18 cellular contexts compared by ENCODE assay signal in genomic region chr2:36547906-36548305, GRCh38.
"Had no signal": no experiment of that assay in that cellular context is flagged by ENCODE, and none has a peak within 500 bp of the region (broad histone marks: within the 10 kb centered on the region; RNA-seq: fewer than 3 reads in every experiment).

No MANE protein-coding gene starts in this region.

- FAIRE-seq: islet of Langerhans, small intestine had no signal

- H3K9me3 Mint-ChIP-seq: activated naive CD4-positive, alpha-beta T cell treated with anti-CD3 and anti-CD28 coated beads, Interleukin-2, amount 50 U/mL, for 72 hours; neural progenitor cell; stimulated activated naive CD8-positive, alpha-beta T cell treated with anti-CD3 and anti-CD28 coated beads, Interleukin-15, Interleukin-2, amounts not matched to agents 100 ng/mL and 50 ng/mL, for 24 hours had no signal

- H3K36me3 ChIP-seq: neural progenitor cell, prostate gland had no signal

- H2AFZ ChIP-seq: neural progenitor cell had no signal

- H3K4me3 Mint-ChIP-seq: neural progenitor cell; stimulated activated naive CD8-positive, alpha-beta T cell treated with anti-CD3 and anti-CD28 coated beads, Interleukin-15, Interleukin-2, amounts not matched to agents 100 ng/mL and 50 ng/mL, for 24 hours; T-helper 17 cell had no signal

- DNase-seq: activated CD4-positive, alpha-beta T cell treated with anti-CD3 and anti-CD28 coated beads, Interleukin-2, amount 50 U/mL, for 48 hours; activated gamma-delta T cell; adrenal gland; dermis blood vessel endothelial cell; effector memory CD4-positive, alpha-beta T cell; right cardiac atrium; small intestine; stimulated activated CD4-positive, alpha-beta T cell treated with anti-CD3 and anti-CD28 coated beads, Interleukin-15, amount 100 ng/mL, for 24 hours; stimulated activated CD4-positive, alpha-beta T cell treated with anti-CD3 and anti-CD28 coated beads, Interleukin-2, amount 100 ng/mL, for 48 hours; T-helper 17 cell; upper lobe of left lung; WERI-Rb-1 had no signal

- ATAC-seq: activated naive CD4-positive, alpha-beta T cell treated with anti-CD3 and anti-CD28 coated beads, Interleukin-2, amount 50 U/mL, for 72 hours; right cardiac atrium; T-helper 17 cell had no signal

- H3K9me3 ChIP-seq: adrenal gland, prostate gland, upper lobe of left lung had no signal

- H3K4me2 ChIP-seq: neural progenitor cell had no signal

- H3K27me3 Mint-ChIP-seq: stimulated activated naive CD8-positive, alpha-beta T cell treated with anti-CD3 and anti-CD28 coated beads, Interleukin-15, Interleukin-2, amounts not matched to agents 100 ng/mL and 50 ng/mL, for 24 hours; T-helper 17 cell had no signal

- H3K9ac ChIP-seq: neural progenitor cell had no signal

- H3K27me3 ChIP-seq: adrenal gland, neural progenitor cell, upper lobe of left lung had no signal

- H3K4me3 ChIP-seq: adrenal gland, lung, neural progenitor cell, prostate gland, upper lobe of left lung had no signal

- H3K4me1 ChIP-seq: neural progenitor cell, prostate gland had no signal

- H3K27ac Mint-ChIP-seq: activated naive CD4-positive, alpha-beta T cell treated with anti-CD3 and anti-CD28 coated beads, Interleukin-2, amount 50 U/mL, for 72 hours; neural progenitor cell; stimulated activated naive CD8-positive, alpha-beta T cell treated with anti-CD3 and anti-CD28 coated beads, Interleukin-15, Interleukin-2, amounts not matched to agents 100 ng/mL and 50 ng/mL, for 24 hours had no signal

- H3K27ac ChIP-seq: adrenal gland, neural progenitor cell, prostate gland, upper lobe of left lung, WERI-Rb-1 had no signal

- H3K4me1 Mint-ChIP-seq: neural progenitor cell had no signal
